Comparison of ENCODE assay signal across 1 cellular context in the genomic region with DNA sequence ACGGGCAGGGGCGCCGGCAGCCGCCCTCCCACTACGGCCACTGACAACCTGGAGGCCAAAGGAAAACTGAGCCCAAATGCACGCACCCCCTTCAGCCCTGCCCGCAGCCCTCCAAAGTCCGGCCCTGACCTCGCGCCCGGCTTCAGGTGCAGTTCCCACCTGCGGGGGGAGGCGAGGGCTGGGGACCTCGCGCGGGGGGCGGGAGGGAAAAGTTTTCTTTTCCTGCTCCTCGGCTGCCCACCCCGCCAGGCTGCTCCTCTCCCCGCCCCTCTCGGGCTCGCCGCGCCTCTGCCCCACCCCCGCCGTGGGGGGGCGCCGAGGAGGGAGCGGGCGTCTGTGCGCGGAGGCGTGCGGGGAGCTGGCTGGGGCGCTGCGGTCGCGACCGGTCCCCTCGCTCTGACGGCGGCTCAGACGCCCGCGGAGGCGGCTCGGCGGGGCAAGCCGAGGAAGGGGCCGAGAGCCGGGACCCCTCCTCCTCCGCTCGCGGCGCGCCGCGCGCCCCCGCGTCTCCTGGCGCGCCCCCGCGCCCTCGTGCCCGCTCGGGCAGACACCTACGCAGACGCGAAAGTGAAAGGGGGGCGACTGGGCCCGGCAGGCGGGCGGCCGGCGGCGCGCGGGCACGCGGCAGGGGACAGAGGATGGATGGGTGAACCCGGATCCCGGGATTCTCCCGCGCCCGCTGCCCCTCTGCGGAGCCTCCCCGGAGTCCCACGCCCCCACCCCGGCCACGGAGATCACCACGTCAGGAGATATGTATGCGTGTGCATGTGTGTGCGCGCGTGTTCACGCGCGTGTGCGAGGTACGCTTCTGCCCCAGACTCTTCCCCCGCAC.
TF ChIP-seq lines count a peak whose summit lies in the region.

No MANE protein-coding gene starts in this region.

TF ChIP-seq in neural cell, 6 proteins besides CTCF, POLR2A, EP300 and RAD21:
- TF ChIP-seq, protein P1, sequence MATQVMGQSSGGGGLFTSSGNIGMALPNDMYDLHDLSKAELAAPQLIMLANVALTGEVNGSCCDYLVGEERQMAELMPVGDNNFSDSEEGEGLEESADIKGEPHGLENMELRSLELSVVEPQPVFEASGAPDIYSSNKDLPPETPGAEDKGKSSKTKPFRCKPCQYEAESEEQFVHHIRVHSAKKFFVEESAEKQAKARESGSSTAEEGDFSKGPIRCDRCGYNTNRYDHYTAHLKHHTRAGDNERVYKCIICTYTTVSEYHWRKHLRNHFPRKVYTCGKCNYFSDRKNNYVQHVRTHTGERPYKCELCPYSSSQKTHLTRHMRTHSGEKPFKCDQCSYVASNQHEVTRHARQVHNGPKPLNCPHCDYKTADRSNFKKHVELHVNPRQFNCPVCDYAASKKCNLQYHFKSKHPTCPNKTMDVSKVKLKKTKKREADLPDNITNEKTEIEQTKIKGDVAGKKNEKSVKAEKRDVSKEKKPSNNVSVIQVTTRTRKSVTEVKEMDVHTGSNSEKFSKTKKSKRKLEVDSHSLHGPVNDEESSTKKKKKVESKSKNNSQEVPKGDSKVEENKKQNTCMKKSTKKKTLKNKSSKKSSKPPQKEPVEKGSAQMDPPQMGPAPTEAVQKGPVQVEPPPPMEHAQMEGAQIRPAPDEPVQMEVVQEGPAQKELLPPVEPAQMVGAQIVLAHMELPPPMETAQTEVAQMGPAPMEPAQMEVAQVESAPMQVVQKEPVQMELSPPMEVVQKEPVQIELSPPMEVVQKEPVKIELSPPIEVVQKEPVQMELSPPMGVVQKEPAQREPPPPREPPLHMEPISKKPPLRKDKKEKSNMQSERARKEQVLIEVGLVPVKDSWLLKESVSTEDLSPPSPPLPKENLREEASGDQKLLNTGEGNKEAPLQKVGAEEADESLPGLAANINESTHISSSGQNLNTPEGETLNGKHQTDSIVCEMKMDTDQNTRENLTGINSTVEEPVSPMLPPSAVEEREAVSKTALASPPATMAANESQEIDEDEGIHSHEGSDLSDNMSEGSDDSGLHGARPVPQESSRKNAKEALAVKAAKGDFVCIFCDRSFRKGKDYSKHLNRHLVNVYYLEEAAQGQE (IDR thresholded peaks at IDR 0.05; ENCODE audit: borderline replicate concordance), result no peak
- TF ChIP-seq MXI1 (conservative IDR thresholded peaks at IDR 0.05; ENCODE audit: poor library complexity, severe bottlenecking), result peak; percentile 45
- no peak for TF ChIP-seq POLR2AphosphoS5 (IDR thresholded peaks at IDR 0.05)
- TF ChIP-seq TAF1 (IDR thresholded peaks at IDR 0.05; ENCODE audit: low read depth), result no peak
- peak; percentile 34 for TF ChIP-seq SMC3 (conservative IDR thresholded peaks at IDR 0.05; ENCODE audit: poor library complexity)
- no peak for TF ChIP-seq EZH2 (IDR thresholded peaks at IDR 0.05; ENCODE audit: borderline replicate concordance, insufficient read depth, low read length, poor library complexity, severe bottlenecking)
